Comparison of ENCODE assay signal across 1 cellular context in the genomic region with DNA sequence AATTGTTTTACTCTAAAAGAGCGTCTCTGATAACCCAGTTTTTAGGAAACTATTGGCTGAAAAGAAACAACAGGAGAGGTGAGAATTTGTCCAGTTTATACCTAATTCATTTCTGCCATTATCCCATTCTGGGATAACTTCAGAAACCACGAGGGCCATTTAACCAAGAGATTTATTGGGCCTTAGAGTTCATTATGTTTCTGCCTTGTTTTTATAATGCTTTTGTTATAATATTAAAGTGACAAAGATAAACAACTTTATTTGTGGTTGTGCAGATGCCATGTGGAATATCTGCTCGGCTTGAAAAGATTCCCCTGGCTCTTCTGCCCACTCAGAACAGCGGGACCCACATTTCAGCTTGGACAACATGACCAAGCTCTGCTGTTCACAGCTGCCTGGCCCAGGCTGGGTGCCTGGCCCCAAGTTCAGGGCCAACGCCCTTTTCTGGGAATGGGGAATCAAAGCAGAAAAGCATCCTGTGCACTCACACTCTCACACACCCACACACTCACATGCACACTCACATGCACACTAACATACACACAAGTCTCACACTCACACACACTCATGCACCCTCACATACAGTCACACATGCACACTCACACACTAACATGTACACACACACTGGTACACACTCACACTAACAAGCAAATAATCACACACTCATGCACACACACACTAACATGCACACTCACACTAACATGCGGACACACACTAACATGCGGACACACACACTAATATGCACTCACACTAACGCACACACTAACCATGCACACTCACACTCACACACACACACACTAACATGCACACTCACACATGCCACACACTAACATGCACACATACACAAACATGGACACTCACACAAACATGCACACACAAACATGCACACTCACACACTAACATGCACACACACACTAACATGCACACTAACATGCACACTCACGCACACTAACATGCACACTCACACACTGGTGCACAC.
TF ChIP-seq lines count a peak whose summit lies in the region.

No MANE protein-coding gene starts in this region.

TF ChIP-seq in H1, 55 proteins besides CTCF, POLR2A, EP300 and RAD21:
- TF ChIP-seq, protein P1, sequence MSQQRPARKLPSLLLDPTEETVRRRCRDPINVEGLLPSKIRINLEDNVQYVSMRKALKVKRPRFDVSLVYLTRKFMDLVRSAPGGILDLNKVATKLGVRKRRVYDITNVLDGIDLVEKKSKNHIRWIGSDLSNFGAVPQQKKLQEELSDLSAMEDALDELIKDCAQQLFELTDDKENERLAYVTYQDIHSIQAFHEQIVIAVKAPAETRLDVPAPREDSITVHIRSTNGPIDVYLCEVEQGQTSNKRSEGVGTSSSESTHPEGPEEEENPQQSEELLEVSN (IDR thresholded peaks at IDR 0.05) = no peak
- no peak for TF ChIP-seq POU5F1 (IDR thresholded peaks at IDR 0.05; ENCODE audit: low read depth, low read length)
- no peak for TF ChIP-seq FOSL1 (IDR thresholded peaks at IDR 0.05; ENCODE audit: insufficient read depth, low read depth, low read length)
- TF ChIP-seq RBBP5 (IDR thresholded peaks at IDR 0.05; ENCODE audit: borderline replicate concordance, low read depth, low read length) = no peak
- no peak for TF ChIP-seq SP1 (IDR thresholded peaks at IDR 0.05; ENCODE audit: low read depth, low read length)
- TF ChIP-seq, protein P2, sequence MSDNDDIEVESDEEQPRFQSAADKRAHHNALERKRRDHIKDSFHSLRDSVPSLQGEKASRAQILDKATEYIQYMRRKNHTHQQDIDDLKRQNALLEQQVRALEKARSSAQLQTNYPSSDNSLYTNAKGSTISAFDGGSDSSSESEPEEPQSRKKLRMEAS (IDR thresholded peaks at IDR 0.05) = no peak
- no peak for TF ChIP-seq PHF8 (conservative IDR thresholded peaks at IDR 0.05; ENCODE audit: low read depth, low read length)
- no peak for TF ChIP-seq CHD1 (IDR thresholded peaks at IDR 0.05; ENCODE audit: low read depth, low read length)
TF ChIP-seq in H1: peak in this region for 0.
